ENCODE assay signal across 1 cellular context in the genomic region with DNA sequence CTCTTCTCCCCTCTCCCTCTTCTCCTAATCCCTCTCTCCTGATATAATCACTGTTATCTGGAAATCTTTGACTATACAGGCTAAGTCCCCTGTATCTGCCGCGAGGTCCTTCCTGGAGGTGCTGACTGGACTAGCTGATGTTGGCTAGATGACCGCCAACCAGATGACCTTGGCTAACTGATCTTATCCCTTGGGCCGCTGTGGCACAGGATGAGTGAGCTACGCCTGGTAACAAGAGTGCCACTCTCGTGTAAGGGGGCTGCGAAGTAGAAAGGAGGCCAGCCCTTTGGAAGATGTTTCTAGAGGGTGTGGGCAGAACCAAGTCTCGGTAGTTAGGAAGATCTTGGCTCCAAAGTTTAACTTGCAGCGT.
A peak's percentile ranks its signal among the peaks of the same experiment; 100 is the strongest.
TF ChIP-seq lines count a peak whose summit lies in the region.

No MANE protein-coding gene starts in this region.

TF ChIP-seq in K562, 482 proteins besides CTCF, POLR2A, EP300 and RAD21 (continued from another document and continues in another):
- TF ChIP-seq ZNF318 (IDR thresholded peaks at IDR 0.05; ENCODE audit: borderline replicate concordance in 1 of 2, low read depth in 1 of 2) = no peak
- TF ChIP-seq CCAR2 (IDR thresholded peaks at IDR 0.05; ENCODE audit: low read depth, low read length) = no peak
- TF ChIP-seq BACH1 (tag; IDR thresholded peaks at IDR 0.05) = no peak
- no peak for TF ChIP-seq BMI1 (IDR thresholded peaks at IDR 0.05; ENCODE audit: low read length)
- TF ChIP-seq HNRNPH1 (optimal IDR thresholded peaks at IDR 0.05; ENCODE audit: low read depth, low read length) = no peak
- no peak for TF ChIP-seq SIRT6 (IDR thresholded peaks at IDR 0.05; ENCODE audit: low read depth, low read length)
- TF ChIP-seq CBX1 (IDR thresholded peaks at IDR 0.05; ENCODE audit: low read depth) = no peak
- TF ChIP-seq DDX20 (tag; IDR thresholded peaks at IDR 0.05; ENCODE audit: low read depth) = no peak
- TF ChIP-seq SMARCB1 (IDR thresholded peaks at IDR 0.05; ENCODE audit: insufficient read length, low read depth) = no peak
- peak; percentile 45; the same call in 1 of the 2 replicates for TF ChIP-seq MTA1 (IDR thresholded peaks at IDR 0.05; ENCODE audit: borderline replicate concordance)
- TF ChIP-seq CREB5 (CRISPR knock-in tag; IDR thresholded peaks at IDR 0.05) = no peak
- TF ChIP-seq ZFP36 (IDR thresholded peaks at IDR 0.05; ENCODE audit: low read depth, low read length, partially characterized antibody) = no peak
- no peak for TF ChIP-seq STAT5A (IDR thresholded peaks at IDR 0.05; ENCODE audit: borderline replicate concordance, low read length)
- TF ChIP-seq ZNF224 (CRISPR knock-in tag; IDR thresholded peaks at IDR 0.05) = no peak
- no peak for TF ChIP-seq NELFE (IDR thresholded peaks at IDR 0.05; ENCODE audit: insufficient read depth, insufficient read length)
- peak; percentile 71 for TF ChIP-seq DPF2 (IDR thresholded peaks at IDR 0.05)
- TF ChIP-seq ATF1 (CRISPR knock-in tag; IDR thresholded peaks at IDR 0.05) = no peak
- TF ChIP-seq ATF1 (tag; IDR thresholded peaks at IDR 0.05) = peak; percentile 10; the same call in 1 of the 2 replicates
- no peak for TF ChIP-seq NR3C1 (CRISPR knock-in tag; IDR thresholded peaks at IDR 0.05)
- TF ChIP-seq RUNX1 (IDR thresholded peaks at IDR 0.05; ENCODE audit: low read depth) = no peak
- TF ChIP-seq ZNF263 (CRISPR knock-in tag; IDR thresholded peaks at IDR 0.05; ENCODE audit: borderline replicate concordance) = no peak
- TF ChIP-seq CBX8 (IDR thresholded peaks at IDR 0.05; ENCODE audit: borderline replicate concordance, extremely low read depth, low read depth, low read length, poor library complexity, severe bottlenecking) = no peak
- TF ChIP-seq, protein P1, sequence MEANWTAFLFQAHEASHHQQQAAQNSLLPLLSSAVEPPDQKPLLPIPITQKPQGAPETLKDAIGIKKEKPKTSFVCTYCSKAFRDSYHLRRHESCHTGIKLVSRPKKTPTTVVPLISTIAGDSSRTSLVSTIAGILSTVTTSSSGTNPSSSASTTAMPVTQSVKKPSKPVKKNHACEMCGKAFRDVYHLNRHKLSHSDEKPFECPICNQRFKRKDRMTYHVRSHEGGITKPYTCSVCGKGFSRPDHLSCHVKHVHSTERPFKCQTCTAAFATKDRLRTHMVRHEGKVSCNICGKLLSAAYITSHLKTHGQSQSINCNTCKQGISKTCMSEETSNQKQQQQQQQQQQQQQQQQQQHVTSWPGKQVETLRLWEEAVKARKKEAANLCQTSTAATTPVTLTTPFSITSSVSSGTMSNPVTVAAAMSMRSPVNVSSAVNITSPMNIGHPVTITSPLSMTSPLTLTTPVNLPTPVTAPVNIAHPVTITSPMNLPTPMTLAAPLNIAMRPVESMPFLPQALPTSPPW (CRISPR knock-in tag; IDR thresholded peaks at IDR 0.05) = no peak; the same call in 1 of the 2 replicates
- TF ChIP-seq BRCA1 (IDR thresholded peaks at IDR 0.05) = no peak
- no peak for TF ChIP-seq BRCA1 (CRISPR knock-in tag; IDR thresholded peaks at IDR 0.05)
- no peak for TF ChIP-seq POLR2H (tag; IDR thresholded peaks at IDR 0.05; ENCODE audit: low read depth)
- TF ChIP-seq ZNF75A (CRISPR knock-in tag; IDR thresholded peaks at IDR 0.05) = no peak
- no peak for TF ChIP-seq HNRNPK (IDR thresholded peaks at IDR 0.05; ENCODE audit: low read depth, low read length, poor library complexity, severe bottlenecking)
- TF ChIP-seq NFE2L1 (tag; IDR thresholded peaks at IDR 0.05; ENCODE audit: borderline replicate concordance, low read depth) = no peak
- TF ChIP-seq HDAC1 (IDR thresholded peaks at IDR 0.05) = no peak
- TF ChIP-seq ZNF212 (CRISPR knock-in tag; IDR thresholded peaks at IDR 0.05) = no peak
- TF ChIP-seq NRF1 (conservative IDR thresholded peaks at IDR 0.05 in 1 of 2, IDR thresholded peaks at IDR 0.05 in 1 of 2) = no peak
- no peak for TF ChIP-seq RB1 (IDR thresholded peaks at IDR 0.05; ENCODE audit: low read depth)
- TF ChIP-seq FOXA1 (IDR thresholded peaks at IDR 0.05; ENCODE audit: borderline replicate concordance) = no peak
- TF ChIP-seq KAT7 (CRISPR knock-in tag; IDR thresholded peaks at IDR 0.05; ENCODE audit: borderline replicate concordance) = no peak
- no peak for TF ChIP-seq ZBTB49 (CRISPR knock-in tag; IDR thresholded peaks at IDR 0.05; ENCODE audit: borderline replicate concordance)
- no peak for TF ChIP-seq ZNF347 (CRISPR knock-in tag; IDR thresholded peaks at IDR 0.05; ENCODE audit: low read depth)
- no peak for TF ChIP-seq ZFPM2 (CRISPR knock-in tag; IDR thresholded peaks at IDR 0.05)
- no peak for TF ChIP-seq MAFK (IDR thresholded peaks at IDR 0.05; ENCODE audit: low read length)
- TF ChIP-seq RBM39 (optimal IDR thresholded peaks at IDR 0.05; ENCODE audit: low read depth, low read length) = no peak
- no peak for TF ChIP-seq ZKSCAN1 (IDR thresholded peaks at IDR 0.05; ENCODE audit: low read depth, low read length)
- no peak for TF ChIP-seq SRSF9 (IDR thresholded peaks at IDR 0.05; ENCODE audit: borderline replicate concordance, low read depth, low read length)
- no peak for TF ChIP-seq JUN (IDR thresholded peaks at IDR 0.05; ENCODE audit: borderline replicate concordance, low read depth, low read length)
- TF ChIP-seq JUN (CRISPR knock-in tag; IDR thresholded peaks at IDR 0.05; ENCODE audit: borderline replicate concordance) = no peak
- TF ChIP-seq SRF (CRISPR knock-in tag; IDR thresholded peaks at IDR 0.05) = no peak
- no peak for TF ChIP-seq STAT6 (CRISPR knock-in tag; IDR thresholded peaks at IDR 0.05)
- no peak for TF ChIP-seq ASH1L (IDR thresholded peaks at IDR 0.05; ENCODE audit: borderline replicate concordance, low read depth, partially characterized antibody)
- TF ChIP-seq NFYB (IDR thresholded peaks at IDR 0.05; ENCODE audit: extremely low read depth, insufficient read length) = no peak
- TF ChIP-seq C11orf30 (IDR thresholded peaks at IDR 0.05; ENCODE audit: low read depth) = no peak
- no peak for TF ChIP-seq CBFA2T3 (IDR thresholded peaks at IDR 0.05)
- no peak for TF ChIP-seq SLC30A9 (CRISPR knock-in tag; IDR thresholded peaks at IDR 0.05)
- no peak for TF ChIP-seq ETS1 (conservative IDR thresholded peaks at IDR 0.05; ENCODE audit: control insufficient read depth, low read depth, low read length)
- no peak for TF ChIP-seq ZNF696 (CRISPR knock-in tag; conservative IDR thresholded peaks at IDR 0.05)
- TF ChIP-seq HNRNPL (IDR thresholded peaks at IDR 0.05; ENCODE audit: low read depth, low read length) = no peak
- TF ChIP-seq ZNF76 (CRISPR knock-in tag; IDR thresholded peaks at IDR 0.05; ENCODE audit: borderline replicate concordance) = no peak
- TF ChIP-seq NCOA4 (IDR thresholded peaks at IDR 0.05; ENCODE audit: partially characterized antibody) = no peak
- no peak for TF ChIP-seq MTA2 (IDR thresholded peaks at IDR 0.05; ENCODE audit: low read depth)
- TF ChIP-seq TEAD2 (tag; IDR thresholded peaks at IDR 0.05) = no peak
